34 cellular contexts compared by ENCODE assay signal in genomic region chr7:28351450-28351849, GRCh38.
"Had no signal": no experiment of that assay in that cellular context is flagged by ENCODE, and none has a peak within 500 bp of the region (broad histone marks: within the 10 kb centered on the region; RNA-seq: fewer than 3 reads in every experiment).

No MANE protein-coding gene starts in this region.

- H3K27ac ChIP-seq: VCaP, WERI-Rb-1 had no signal

- H3K27ac Mint-ChIP-seq: activated B cell treated with CpG ODN at 0.5 μM for 24 hours; activated CD4-positive, alpha-beta memory T cell treated with anti-CD3 and anti-CD28 coated beads for 36 hours; activated CD4-positive, alpha-beta memory T cell treated with anti-CD3 and anti-CD28 coated beads, Interleukin-2, amount 10 ng/mL, durations not matched to agents 7 days and 5 days; activated CD4-positive, alpha-beta T cell treated with anti-CD3 and anti-CD28 coated beads for 36 hours; activated CD4-positive, alpha-beta T cell treated with anti-CD3 and anti-CD28 coated beads, Interleukin-2, amount 10 ng/mL, durations not matched to agents 24 days and 14 days; activated CD4-positive, alpha-beta T cell treated with anti-CD3 and anti-CD28 coated beads, Interleukin-2, amount 10 ng/mL, durations not matched to agents 7 days and 5 days; activated CD8-positive, alpha-beta memory T cell treated with anti-CD3 and anti-CD28 coated beads, Interleukin-2, amount 10 ng/mL, durations not matched to agents 7 days and 5 days; activated CD8-positive, alpha-beta T cell treated with anti-CD3 and anti-CD28 coated beads for 36 hours; activated CD8-positive, alpha-beta T cell treated with anti-CD3 and anti-CD28 coated beads, Interleukin-2, amount 10 ng/mL, durations not matched to agents 7 days and 5 days; T-helper 1 cell treated with Interleukin-12 subunit alpha and Interleukin-12 subunit beta and Interleukin-4 antibody, amounts not matched to agents 30 μg/mL and 1 μg/mL, for 36 hours; T-helper 17 cell; T-helper 2 cell treated with Interferon-gamma antibody and Interleukin-4, amounts not matched to agents 5 μg/mL and 100 μg/mL, for 36 hours; WTC11 had no signal

- H3K4me1 Mint-ChIP-seq: activated B cell treated with CpG ODN at 0.5 μM for 24 hours; activated CD4-positive, alpha-beta memory T cell treated with anti-CD3 and anti-CD28 coated beads, Interleukin-2, amount 10 ng/mL, durations not matched to agents 7 days and 5 days; activated CD4-positive, alpha-beta T cell treated with anti-CD3 and anti-CD28 coated beads for 36 hours; activated CD4-positive, alpha-beta T cell treated with anti-CD3 and anti-CD28 coated beads, Interleukin-2, amount 10 ng/mL, durations not matched to agents 24 days and 14 days; activated CD4-positive, alpha-beta T cell treated with anti-CD3 and anti-CD28 coated beads, Interleukin-2, amount 10 ng/mL, durations not matched to agents 7 days and 5 days; activated CD8-positive, alpha-beta memory T cell treated with anti-CD3 and anti-CD28 coated beads, Interleukin-2, amount 10 ng/mL, durations not matched to agents 7 days and 5 days; T-helper 17 cell had no signal

- H3K4me3 Mint-ChIP-seq: activated B cell treated with CpG ODN at 0.5 μM for 24 hours; activated CD4-positive, alpha-beta memory T cell treated with anti-CD3 and anti-CD28 coated beads for 36 hours; activated CD4-positive, alpha-beta memory T cell treated with anti-CD3 and anti-CD28 coated beads, Interleukin-2, amount 10 ng/mL, durations not matched to agents 7 days and 5 days; activated CD4-positive, alpha-beta T cell treated with anti-CD3 and anti-CD28 coated beads for 36 hours; activated CD4-positive, alpha-beta T cell treated with anti-CD3 and anti-CD28 coated beads, Interleukin-2, amount 10 ng/mL, durations not matched to agents 24 days and 14 days; activated CD4-positive, alpha-beta T cell treated with anti-CD3 and anti-CD28 coated beads, Interleukin-2, amount 10 ng/mL, durations not matched to agents 7 days and 5 days; activated CD8-positive, alpha-beta memory T cell treated with anti-CD3 and anti-CD28 coated beads, Interleukin-2, amount 10 ng/mL, durations not matched to agents 7 days and 5 days; activated CD8-positive, alpha-beta T cell treated with anti-CD3 and anti-CD28 coated beads for 36 hours; activated CD8-positive, alpha-beta T cell treated with anti-CD3 and anti-CD28 coated beads, Interleukin-2, amount 10 ng/mL, durations not matched to agents 7 days and 5 days; T-helper 1 cell treated with Interleukin-12 subunit alpha and Interleukin-12 subunit beta and Interleukin-4 antibody, amounts not matched to agents 30 μg/mL and 1 μg/mL, for 36 hours; T-helper 17 cell; T-helper 2 cell treated with Interferon-gamma antibody and Interleukin-4, amounts not matched to agents 5 μg/mL and 100 μg/mL, for 36 hours; WTC11 had no signal

- ATAC-seq: activated CD4-positive, alpha-beta T cell treated with anti-CD3 and anti-CD28 coated beads for 36 hours; activated CD4-positive, CD25-positive, alpha-beta regulatory T cell treated with anti-CD3 and anti-CD28 coated beads, Interleukin-2, amount 50 U/mL, for 24 hours; activated CD8-positive, alpha-beta memory T cell treated with anti-CD3 and anti-CD28 coated beads, Interleukin-2, amount 10 ng/mL, durations not matched to agents 7 days and 5 days; activated CD8-positive, alpha-beta T cell treated with anti-CD3 and anti-CD28 coated beads for 36 hours; activated CD8-positive, alpha-beta T cell treated with anti-CD3 and anti-CD28 coated beads, Interleukin-2, amount 10 ng/mL, durations not matched to agents 7 days and 5 days; T-helper 17 cell; WTC11 had no signal

- H3K9me3 Mint-ChIP-seq: activated B cell treated with CpG ODN at 0.5 μM for 24 hours; activated CD4-positive, alpha-beta memory T cell treated with anti-CD3 and anti-CD28 coated beads for 36 hours; activated CD4-positive, alpha-beta memory T cell treated with anti-CD3 and anti-CD28 coated beads, Interleukin-2, amount 10 ng/mL, durations not matched to agents 7 days and 5 days; activated CD4-positive, alpha-beta T cell treated with anti-CD3 and anti-CD28 coated beads, Interleukin-2, amount 10 ng/mL, durations not matched to agents 24 days and 14 days; activated CD4-positive, alpha-beta T cell treated with anti-CD3 and anti-CD28 coated beads, Interleukin-2, amount 10 ng/mL, durations not matched to agents 7 days and 5 days; activated CD8-positive, alpha-beta T cell treated with anti-CD3 and anti-CD28 coated beads for 36 hours; T-helper 1 cell treated with Interleukin-12 subunit alpha and Interleukin-12 subunit beta and Interleukin-4 antibody, amounts not matched to agents 30 μg/mL and 1 μg/mL, for 36 hours; T-helper 2 cell treated with Interferon-gamma antibody and Interleukin-4, amounts not matched to agents 5 μg/mL and 100 μg/mL, for 36 hours had no signal

- FAIRE-seq: TTC549 had no signal

- H3K36me3 ChIP-seq: WERI-Rb-1 had no signal

- DNase-seq: activated B cell treated with CpG ODN at 0.5 μM for 24 hours; activated CD4-positive, alpha-beta memory T cell treated with anti-CD3 and anti-CD28 coated beads for 36 hours; activated CD4-positive, alpha-beta memory T cell treated with anti-CD3 and anti-CD28 coated beads, Interleukin-2, amount 10 ng/mL, durations not matched to agents 7 days and 5 days; activated CD4-positive, alpha-beta T cell treated with anti-CD3 and anti-CD28 coated beads for 1 hour; activated CD4-positive, alpha-beta T cell treated with anti-CD3 and anti-CD28 coated beads for 36 hours; activated CD4-positive, alpha-beta T cell treated with anti-CD3 and anti-CD28 coated beads for 4 hours; activated CD4-positive, alpha-beta T cell treated with anti-CD3 and anti-CD28 coated beads for 48 hours; activated CD4-positive, alpha-beta T cell treated with anti-CD3 and anti-CD28 coated beads, Interleukin-2, amount 10 ng/mL, durations not matched to agents 24 days and 14 days; activated CD4-positive, alpha-beta T cell treated with anti-CD3 and anti-CD28 coated beads, Interleukin-2, amount 10 ng/mL, durations not matched to agents 7 days and 5 days; activated CD4-positive, alpha-beta T cell treated with anti-CD3 and anti-CD28 coated beads, Interleukin-2, amount 50 U/mL, for 1 hour; activated CD4-positive, alpha-beta T cell treated with anti-CD3 and anti-CD28 coated beads, Interleukin-2, amount 50 U/mL, for 4 hours; activated CD4-positive, alpha-beta T cell treated with anti-CD3 and anti-CD28 coated beads, Interleukin-2, amount 50 U/mL, for 48 hours; activated CD4-positive, CD25-positive, alpha-beta regulatory T cell; activated CD4-positive, CD25-positive, alpha-beta regulatory T cell treated with anti-CD3 and anti-CD28 coated beads, Interleukin-2, amount 50 U/mL, for 72 hours; activated CD8-positive, alpha-beta memory T cell treated with anti-CD3 and anti-CD28 coated beads for 24 hours; activated CD8-positive, alpha-beta memory T cell treated with anti-CD3 and anti-CD28 coated beads, Interleukin-2, amount 10 ng/mL, durations not matched to agents 7 days and 5 days; activated CD8-positive, alpha-beta memory T cell treated with anti-CD3 and anti-CD28 coated beads, Interleukin-2, amount 50 U/mL, for 4 hours; activated CD8-positive, alpha-beta memory T cell treated with anti-CD3 and anti-CD28 coated beads, Interleukin-2, amount 50 U/mL, for 48 hours; activated CD8-positive, alpha-beta T cell treated with anti-CD3 and anti-CD28 coated beads for 36 hours; activated CD8-positive, alpha-beta T cell treated with anti-CD3 and anti-CD28 coated beads, Interleukin-2, amount 10 ng/mL, durations not matched to agents 7 days and 5 days; activated T-cell treated with anti-CD3 and anti-CD28 coated beads for 4 hours; activated T-cell treated with anti-CD3 and anti-CD28 coated beads, Interleukin-2, amount 50 U/mL, for 1 hour; T-helper 1 cell; T-helper 17 cell; T-helper 2 cell; T-helper 9 cell; T1000; WERI-Rb-1 had no signal

- H3K36me3 Mint-ChIP-seq: activated CD4-positive, alpha-beta memory T cell treated with anti-CD3 and anti-CD28 coated beads for 36 hours; activated CD8-positive, alpha-beta memory T cell treated with anti-CD3 and anti-CD28 coated beads, Interleukin-2, amount 10 ng/mL, durations not matched to agents 7 days and 5 days had no signal
